14 cellular contexts compared by ENCODE assay signal in the genomic region with DNA sequence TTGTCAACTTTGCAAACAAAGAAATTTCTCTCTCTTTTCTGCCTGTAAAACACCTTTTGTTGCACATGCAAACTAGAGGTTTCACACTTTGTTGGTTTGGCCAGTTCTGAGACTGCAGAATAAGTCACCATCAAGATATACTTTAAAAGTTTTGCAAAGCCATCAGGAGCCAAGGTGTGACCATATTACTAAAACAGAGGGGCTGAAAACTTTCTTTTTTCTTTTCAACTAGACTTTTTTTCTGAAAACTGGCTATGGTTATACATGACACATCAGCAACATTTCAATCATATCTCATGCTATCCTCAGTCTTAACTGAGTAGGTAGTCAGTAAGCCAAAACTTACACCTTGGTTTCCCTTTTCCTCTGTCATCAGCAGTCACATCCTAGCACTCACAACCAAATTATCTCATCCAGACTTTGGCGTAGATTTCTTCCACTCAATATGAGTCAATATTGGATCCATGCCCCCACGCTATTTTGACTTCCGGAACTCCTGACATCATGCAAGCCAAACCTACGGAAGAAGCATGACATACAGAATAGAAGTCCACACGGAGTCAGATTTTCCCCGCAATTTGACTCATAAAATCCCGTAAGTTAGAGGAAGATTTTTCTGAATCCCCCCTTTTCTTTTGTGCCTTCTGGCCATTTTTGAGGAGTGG. TPM values are rescaled to one million over a fixed set of nuclear protein-coding genes. Genes with fewer than 3 reads are reported as not detected.
DNase-seq lines count a peak whose midpoint lies in the region; ATAC-seq and TF ChIP-seq lines count a peak whose summit lies in the region.
"Had no signal": no experiment of that assay in that cellular context is flagged by ENCODE, and none has a peak within 500 bp of the region (broad histone marks: within the 10 kb centered on the region; RNA-seq: fewer than 3 reads in every experiment).

No MANE protein-coding gene starts in this region.

- H3K27me3 Mint-ChIP-seq in activated CD4-positive, alpha-beta memory T cell treated with anti-CD3 and anti-CD28 coated beads, Interleukin-2, amount 10 ng/mL, durations not matched to agents 7 days and 5 days = peaks cover 2% of the 10 kb centered on the region

- H3K27ac Mint-ChIP-seq in activated CD4-positive, alpha-beta memory T cell treated with anti-CD3 and anti-CD28 coated beads, Interleukin-2, amount 10 ng/mL, durations not matched to agents 7 days and 5 days = peak overlapping the region; percentile 44

- no peaks in the 10 kb centered on the region for H3K4me1 ChIP-seq in BE2C
- H3K4me1 ChIP-seq: pancreas, vagina had no signal

- H3K4me3 Mint-ChIP-seq in activated CD4-positive, alpha-beta memory T cell treated with anti-CD3 and anti-CD28 coated beads, Interleukin-2, amount 10 ng/mL, durations not matched to agents 7 days and 5 days = peak overlapping the region; percentile 9

- TF ChIP-seq CTCF in BE2C (IDR thresholded peaks at IDR 0.05; ENCODE audit: low read depth, low read length) = no peak

- no peak overlapping the region for H3K4me3 ChIP-seq in BE2C (ENCODE audit: low read depth, low read length)
- H3K4me3 ChIP-seq: cardiac muscle cell, pancreas, vagina had no signal

- H3K27me3 ChIP-seq in BE2C = 0 out of 2 replicates have a peak, but pooled peaks cover 3% of the 10 kb centered on the region
- H3K27me3 ChIP-seq: cardiac muscle cell, pancreas, vagina had no signal

- ATAC-seq in GM18498 (IDR thresholded peaks at IDR 0.05; ENCODE audit: unreplicated experiment) = peak; percentile 68
- peak; percentile 57 for ATAC-seq in GM19438 (IDR thresholded peaks at IDR 0.05; ENCODE audit: low read depth, unreplicated experiment)
- peak; percentile 45 for ATAC-seq in HG03039 (IDR thresholded peaks at IDR 0.05; ENCODE audit: unreplicated experiment)
- ATAC-seq in GM18873 (IDR thresholded peaks at IDR 0.05; ENCODE audit: low FRiP score, unreplicated experiment) = no peak
- ATAC-seq: left lobe of liver, pancreas had no signal

- no peaks in the 10 kb centered on the region for H3K9me3 ChIP-seq in BE2C
- H3K9me3 ChIP-seq: pancreas, vagina had no signal

- DNase-seq in activated CD4-positive, alpha-beta memory T cell treated with anti-CD3 and anti-CD28 coated beads, Interleukin-2, amount 10 ng/mL, durations not matched to agents 7 days and 5 days = no peak
- no peak for DNase-seq in T-helper 9 cell
- no peak for DNase-seq in LoVo (ENCODE audit: low spot score)
- DNase-seq in BE2C = no peak
- DNase-seq: IMR-90, NCI-H2171 treated with DMSO at 0.1 percent for 48 hours, pancreas had no signal

- H3K9me3 Mint-ChIP-seq in activated CD4-positive, alpha-beta memory T cell treated with anti-CD3 and anti-CD28 coated beads, Interleukin-2, amount 10 ng/mL, durations not matched to agents 7 days and 5 days = no peaks in the 10 kb centered on the region

- peaks cover 38% of the 10 kb centered on the region for H3K4me1 Mint-ChIP-seq in activated CD4-positive, alpha-beta memory T cell treated with anti-CD3 and anti-CD28 coated beads, Interleukin-2, amount 10 ng/mL, durations not matched to agents 7 days and 5 days

- H3K36me3 Mint-ChIP-seq in activated CD4-positive, alpha-beta memory T cell treated with anti-CD3 and anti-CD28 coated beads, Interleukin-2, amount 10 ng/mL, durations not matched to agents 7 days and 5 days (ENCODE audit: low read depth) = no peaks in the 10 kb centered on the region

- CTCF ChIA-PET in activated CD4-positive, alpha-beta memory T cell treated with anti-CD3 and anti-CD28 coated beads, Interleukin-2, amount 10 ng/mL, durations not matched to agents 7 days and 5 days (lab: Charles Lee) = interaction anchor here (0.9 kb wide), 1 partner anchor 44 kb away, joined by 3 read pairs; no protein-coding TSS in a partner anchor

- POLR2A ChIA-PET in activated CD4-positive, alpha-beta memory T cell treated with anti-CD3 and anti-CD28 coated beads, Interleukin-2, amount 10 ng/mL, durations not matched to agents 7 days and 5 days (lab: Charles Lee) = no interaction called here

- no peaks in the 10 kb centered on the region for H3K36me3 ChIP-seq in BE2C
- H3K36me3 ChIP-seq: cardiac muscle cell, pancreas, vagina had no signal

RNA-seq across cellular contexts. Expression of a gene that starts 4.1 kb away (rescaled TPM):
- 10 to 100 TPM; 22.0 to 25.0 TPM for total RNA-seq in activated CD4-positive, alpha-beta memory T cell treated with anti-CD3 and anti-CD28 coated beads, Interleukin-2, amount 10 ng/mL, durations not matched to agents 7 days and 5 days
- not detected for polyA plus RNA-seq in BE2C (2012; ENCODE audit: insufficient read depth, insufficient read length, low read depth)
- total RNA-seq: cardiac muscle cell, IMR-90, vagina had no signal
- polyA plus RNA-seq: IMR-90, pancreas had no signal
